Comparison of ENCODE assay signal across 8 cellular contexts in the genomic region with DNA sequence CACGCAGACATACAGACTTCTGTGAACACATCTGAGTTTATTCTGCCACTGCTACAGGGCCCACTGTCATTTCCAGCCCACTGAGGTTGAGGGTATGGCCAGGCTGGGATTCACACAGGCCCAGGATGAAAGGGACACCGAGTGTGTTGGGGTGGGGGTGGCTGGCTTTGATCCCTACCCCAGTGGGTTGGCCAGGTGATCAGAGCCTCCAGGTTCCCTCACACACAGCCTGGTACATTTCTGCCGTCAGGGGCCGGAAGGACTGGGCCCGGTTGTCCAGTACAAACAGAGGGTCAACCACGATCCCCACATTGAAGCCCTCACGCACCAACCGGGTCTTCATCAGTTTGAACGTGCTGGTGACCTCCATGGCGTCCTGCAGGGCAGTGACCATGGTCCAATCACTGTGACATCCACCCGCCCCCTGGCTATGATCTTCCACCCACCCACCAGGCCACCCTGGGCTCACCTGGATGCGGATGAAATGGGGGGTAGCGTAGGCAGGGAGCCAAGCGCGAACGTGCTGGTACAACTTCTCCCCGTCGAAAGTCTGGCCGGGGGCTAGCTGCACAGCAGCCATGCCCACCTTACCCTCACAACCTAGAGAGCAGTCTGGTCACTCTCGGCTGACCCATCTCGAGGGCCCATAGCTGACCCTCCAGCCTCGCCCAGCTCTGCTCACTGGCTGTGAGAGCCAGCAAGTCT. TPM values are rescaled to one million over a fixed set of nuclear protein-coding genes. Genes with fewer than 3 reads are reported as not detected.
DNase-seq lines count a peak whose midpoint lies in the region; ATAC-seq and TF ChIP-seq lines count a peak whose summit lies in the region.

No MANE protein-coding gene starts in this region.

- H3K9me3 ChIP-seq in tibial nerve = no peaks in the 10 kb centered on the region

- 58 to 62% methylated on average over 17 to 22 of the region's 22 CpGs for WGBS in tibial nerve, 2 donors

- H3K27ac Mint-ChIP-seq in activated CD8-positive, alpha-beta memory T cell treated with anti-CD3 and anti-CD28 coated beads, Interleukin-2, amount 10 ng/mL, durations not matched to agents 7 days and 5 days = peak overlapping the region; percentile 88

- peaks cover 3% of the 10 kb centered on the region for H3K36me3 Mint-ChIP-seq in activated CD8-positive, alpha-beta memory T cell treated with anti-CD3 and anti-CD28 coated beads, Interleukin-2, amount 10 ng/mL, durations not matched to agents 7 days and 5 days

- DNase-seq in activated CD8-positive, alpha-beta memory T cell treated with anti-CD3 and anti-CD28 coated beads, Interleukin-2, amount 10 ng/mL, durations not matched to agents 7 days and 5 days = peak; percentile 42
- no peak for DNase-seq in activated CD8-positive, alpha-beta memory T cell treated with anti-CD3 and anti-CD28 coated beads, Interleukin-2, amount 50 U/mL, for 48 hours
- DNase-seq in tibial nerve (ENCODE audit: low spot score in 2 of 2) (peak in 1 of 2 donors; percentile 30), germinal center (ENCODE audit: low spot score) (no peak), NCI-H446 (lab: John Stamatoyannopoulos, UW) (no peak)
- no peak for DNase-seq in activated CD4-positive, CD25-positive, alpha-beta regulatory T cell treated with anti-CD3 and anti-CD28 coated beads, Interleukin-2, amount 50 U/mL, for 72 hours

- peak overlapping the region; percentile 80 for H3K4me3 Mint-ChIP-seq in activated CD8-positive, alpha-beta memory T cell treated with anti-CD3 and anti-CD28 coated beads, Interleukin-2, amount 10 ng/mL, durations not matched to agents 7 days and 5 days

- no peaks in the 10 kb centered on the region for H3K36me3 ChIP-seq in tibial nerve

- H3K27ac ChIP-seq in angular gyrus (ENCODE audit: low read depth, low read length) (peak overlapping the region; percentile 77), layer of hippocampus (ENCODE audit: low read depth, low read length) (peak overlapping the region; percentile 69), tibial nerve (peak overlapping the region; percentile 22 to 89 (median 56))

- H3K4me1 ChIP-seq in tibial nerve = peaks cover 0 to 26% (median 20%) of the 10 kb centered on the region in 4 donors

- no peak for TF ChIP-seq CTCF in tibial nerve (IDR thresholded peaks at IDR 0.05)

- H3K9me3 Mint-ChIP-seq in activated CD8-positive, alpha-beta memory T cell treated with anti-CD3 and anti-CD28 coated beads, Interleukin-2, amount 10 ng/mL, durations not matched to agents 7 days and 5 days (ENCODE audit: low read depth) = no peaks in the 10 kb centered on the region

- H3K27me3 ChIP-seq in layer of hippocampus (ENCODE audit: control insufficient read depth, insufficient read depth, low read length) (no peaks in the 10 kb centered on the region), tibial nerve (no peaks in the 10 kb centered on the region)

- no peak for TF ChIP-seq POLR2A in tibial nerve (IDR thresholded peaks at IDR 0.05)

- ATAC-seq in activated CD8-positive, alpha-beta memory T cell treated with anti-CD3 and anti-CD28 coated beads, Interleukin-2, amount 10 ng/mL, durations not matched to agents 7 days and 5 days = no peak

- H3K4me3 ChIP-seq in tibial nerve = peak overlapping the region; percentile 31 to 63 (median 40)

- peaks cover 33% of the 10 kb centered on the region for H3K4me1 Mint-ChIP-seq in activated CD8-positive, alpha-beta memory T cell treated with anti-CD3 and anti-CD28 coated beads, Interleukin-2, amount 10 ng/mL, durations not matched to agents 7 days and 5 days

- TF ChIP-seq EP300 in tibial nerve (IDR thresholded peaks at IDR 0.05) = no peak

- H3K27me3 Mint-ChIP-seq in activated CD8-positive, alpha-beta memory T cell treated with anti-CD3 and anti-CD28 coated beads, Interleukin-2, amount 10 ng/mL, durations not matched to agents 7 days and 5 days = peaks cover 5% of the 10 kb centered on the region

- CTCF ChIA-PET in activated CD8-positive, alpha-beta memory T cell treated with anti-CD3 and anti-CD28 coated beads, Interleukin-2, amount 10 ng/mL, durations not matched to agents 7 days and 5 days (lab: Charles Lee) = interaction anchor here (0.8 to 5.6 kb wide), 3 partner anchors 14 to 21 kb away, joined by 3 to 30 read pairs (median 29); partner anchors contain the start of gene ZBTB45

RNA-seq across cellular contexts. Expression of gene SLC27A5, which starts 13.3 kb away (rescaled TPM):
- total RNA-seq in activated CD8-positive, alpha-beta memory T cell treated with anti-CD3 and anti-CD28 coated beads, Interleukin-2, amount 10 ng/mL, durations not matched to agents 7 days and 5 days = 10 to 100 TPM; 22.9 to 23.6 TPM
- total RNA-seq in tibial nerve = 10 to 100 TPM; 10.5 to 17.7 (median 13.4) TPM

RNA-seq across cellular contexts. Expression of gene ZBTB45, which starts 21.1 kb away (rescaled TPM):
- 10 to 100 TPM; 15.1 to 16.9 TPM for total RNA-seq in activated CD8-positive, alpha-beta memory T cell treated with anti-CD3 and anti-CD28 coated beads, Interleukin-2, amount 10 ng/mL, durations not matched to agents 7 days and 5 days
- total RNA-seq in tibial nerve = 10 to 100 TPM in 3 of 4 donors, 1 to 10 TPM in 1; 9.8 to 16.5 (median 12.6) TPM

RNA-seq across cellular contexts. Expression of gene ZNF446, which starts 22.3 kb away (rescaled TPM):
- 1 to 10 TPM; 5.9 to 7.4 TPM for total RNA-seq in activated CD8-positive, alpha-beta memory T cell treated with anti-CD3 and anti-CD28 coated beads, Interleukin-2, amount 10 ng/mL, durations not matched to agents 7 days and 5 days
- total RNA-seq in tibial nerve = 10 to 100 TPM; 18.4 to 31.6 (median 26.2) TPM

RNA-seq across cellular contexts. Expression of gene ZNF324, which starts 31.6 kb away (rescaled TPM):
- 10 to 100 TPM; 12.8 to 13.9 TPM for total RNA-seq in activated CD8-positive, alpha-beta memory T cell treated with anti-CD3 and anti-CD28 coated beads, Interleukin-2, amount 10 ng/mL, durations not matched to agents 7 days and 5 days
- 10 to 100 TPM; 23.6 to 33.5 (median 30.2) TPM for total RNA-seq in tibial nerve

RNA-seq across cellular contexts. Expression of gene TRIM28, which starts 45.4 kb away (rescaled TPM):
- total RNA-seq in activated CD8-positive, alpha-beta memory T cell treated with anti-CD3 and anti-CD28 coated beads, Interleukin-2, amount 10 ng/mL, durations not matched to agents 7 days and 5 days = 100 to 1,000 TPM; 488 to 571 TPM
- total RNA-seq in tibial nerve = 100 to 1,000 TPM; 136 to 299 (median 159) TPM
